ENCODE assay signal across 8 cellular contexts in the genomic region with DNA sequence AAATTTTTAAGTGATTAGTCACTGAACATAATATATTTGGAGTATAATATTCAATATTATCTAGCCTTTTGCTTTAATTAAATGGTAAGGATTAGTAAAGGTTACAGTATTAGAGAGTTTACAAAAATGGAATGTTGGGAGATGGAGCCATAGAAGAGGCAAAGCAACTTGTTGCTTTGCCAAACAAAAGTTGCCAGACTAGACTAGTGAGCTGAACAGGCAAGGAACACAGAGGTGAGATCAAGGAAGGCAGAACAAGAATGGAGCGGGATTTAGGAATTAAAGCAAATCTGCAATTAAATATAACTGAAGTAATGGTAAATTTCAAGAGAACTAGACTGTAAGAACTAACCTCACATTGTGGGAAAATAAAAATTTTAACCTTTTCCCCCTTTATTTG. TPM values are rescaled to one million over a fixed set of nuclear protein-coding genes. Genes with fewer than 3 reads are reported as not detected.
DNase-seq lines count a peak whose midpoint lies in the region; ATAC-seq and TF ChIP-seq lines count a peak whose summit lies in the region.

No MANE protein-coding gene starts in this region.

- BruUV-seq in Caco-2 (replicated peaks; lab: Mats Ljungman, UMichigan): no TSS peak

- H3K27ac Mint-ChIP-seq in Caco-2 (ENCODE audit: unreplicated experiment): no peak overlapping the region
- H3K27ac Mint-ChIP-seq in natural killer cell treated with Interleukin-12 subunit alpha and Interleukin-12 subunit beta and Interleukin-15 and Interleukin-18, amount 100 ng/mL, for 72 hours: peak overlapping the region; percentile 97 to 98

- no peaks in the 10 kb centered on the region for H3K9me3 Mint-ChIP-seq in Caco-2 (ENCODE audit: unreplicated experiment)
- no peaks in the 10 kb centered on the region for H3K9me3 Mint-ChIP-seq in natural killer cell treated with Interleukin-12 subunit alpha and Interleukin-12 subunit beta and Interleukin-15 and Interleukin-18, amount 100 ng/mL, for 72 hours

- peaks cover 21% of the 10 kb centered on the region for H3K4me1 ChIP-seq in Caco-2
- H3K4me1 ChIP-seq in Karpas-422 (ENCODE audit: low read length): peaks cover 47% of the 10 kb centered on the region

- no peaks in the 10 kb centered on the region for H3K9me3 ChIP-seq in Caco-2
- H3K9me3 ChIP-seq in Karpas-422 (ENCODE audit: low read length): no peaks in the 10 kb centered on the region
- no peaks in the 10 kb centered on the region for H3K9me3 ChIP-seq in MG63

- H3K36me3 ChIP-seq in Caco-2 (ENCODE audit: control insufficient read depth, insufficient read depth, low read length) (no peaks in the 10 kb centered on the region), Karpas-422 (ENCODE audit: insufficient read depth, low read length) (peaks cover 32% of the 10 kb centered on the region), MG63 (peaks cover 43% of the 10 kb centered on the region)

- H3K4me3 ChIP-seq in Caco-2 (ENCODE audit: low read depth, low read length) (no peak overlapping the region), Karpas-422 (ENCODE audit: low read length) (no peak overlapping the region), MG63 (no peak overlapping the region)

- CTCF ChIA-PET in Caco-2 (lab: Charles Lee): interaction anchor here (0.7 to 1.2 kb wide), 2 partner anchors 35 to 211 kb away, joined by 3 read pairs; no protein-coding TSS in a partner anchor

- H3K4me3 Mint-ChIP-seq in Caco-2 (ENCODE audit: unreplicated experiment): peak overlapping the region; percentile 7
- peak overlapping the region; percentile 92 for H3K4me3 Mint-ChIP-seq in natural killer cell treated with Interleukin-12 subunit alpha and Interleukin-12 subunit beta and Interleukin-15 and Interleukin-18, amount 100 ng/mL, for 72 hours

- no peak for DNase-seq in Caco-2
- DNase-seq in Karpas-422: no peak
- DNase-seq in T47D (ENCODE audit: low read depth in 1 of 2, low spot score in 1 of 2): peak; percentile 60 to 93
- DNase-seq in natural killer cell treated with Interleukin-12 subunit alpha and Interleukin-12 subunit beta and Interleukin-15 and Interleukin-18, amount 100 ng/mL, for 72 hours (ENCODE audit: low spot score): no peak
- no peak for DNase-seq in MG63
- no peak for DNase-seq in HuH-7 (ENCODE audit: low spot score)

- no peak for TF ChIP-seq CTCF in Caco-2 (IDR thresholded peaks at IDR 0.05; ENCODE audit: insufficient read depth in 1 of 2, low read depth in 1 of 2, low read length in 1 of 2, severe bottlenecking in 1 of 2, unreplicated experiment in 1 of 2)

- ATAC-seq in natural killer cell treated with Interleukin-12 subunit alpha and Interleukin-12 subunit beta and Interleukin-15 and Interleukin-18, amount 100 ng/mL, for 72 hours: no peak
- ATAC-seq in GM19035 (IDR thresholded peaks at IDR 0.05; ENCODE audit: unreplicated experiment) (no peak), GM21447 (IDR thresholded peaks at IDR 0.05; ENCODE audit: unreplicated experiment) (no peak)

- H3K27me3 Mint-ChIP-seq in Caco-2 (ENCODE audit: insufficient read depth, unreplicated experiment): no peaks in the 10 kb centered on the region
- no peaks in the 10 kb centered on the region for H3K27me3 Mint-ChIP-seq in natural killer cell treated with Interleukin-12 subunit alpha and Interleukin-12 subunit beta and Interleukin-15 and Interleukin-18, amount 100 ng/mL, for 72 hours

- peak overlapping the region; percentile 91 for H3K27ac ChIP-seq in Karpas-422 (ENCODE audit: low read length)

- H3K4me2 ChIP-seq in Karpas-422 (ENCODE audit: low read depth, low read length, poor library complexity, severe bottlenecking): peak overlapping the region; percentile 72

- H3K27me3 ChIP-seq in Caco-2 (replicated peaks; ENCODE audit: control insufficient read depth, insufficient read depth, low read length): no peaks in the 10 kb centered on the region
- no peaks in the 10 kb centered on the region for H3K27me3 ChIP-seq in Karpas-422 (ENCODE audit: low read length)
- H3K27me3 ChIP-seq in MG63: no peaks in the 10 kb centered on the region

- H3K36me3 Mint-ChIP-seq in Caco-2 (ENCODE audit: insufficient read depth, unreplicated experiment): peaks cover 52% of the 10 kb centered on the region
- peaks cover 55% of the 10 kb centered on the region for H3K36me3 Mint-ChIP-seq in natural killer cell treated with Interleukin-12 subunit alpha and Interleukin-12 subunit beta and Interleukin-15 and Interleukin-18, amount 100 ng/mL, for 72 hours

- no peak overlapping the region for H3K9ac ChIP-seq in Karpas-422 (ENCODE audit: low read length)

- intact Hi-C loops in Caco-2 (cut with micrococcal nuclease; ENCODE audit: unreplicated experiment): loop anchor here (10.0 kb wide), 1 partner anchor 207 kb away; no protein-coding TSS in a partner anchor

- peaks cover 50% of the 10 kb centered on the region for H3K4me1 Mint-ChIP-seq in Caco-2 (ENCODE audit: low read depth, unreplicated experiment)
- peaks cover 37 to 56% of the 10 kb centered on the region in 2 donors for H3K4me1 Mint-ChIP-seq in natural killer cell treated with Interleukin-12 subunit alpha and Interleukin-12 subunit beta and Interleukin-15 and Interleukin-18, amount 100 ng/mL, for 72 hours (ENCODE audit: low read depth in 2 of 2)

- POLR2A ChIA-PET in Caco-2 (lab: Charles Lee): interaction anchor here (0.6 kb wide), 1 partner anchor 106 kb away, joined by 3 read pairs; no protein-coding TSS in a partner anchor

- in situ Hi-C loops in T47D (cut with HindIII; ENCODE audit: low pct_unique_long_range_greater_than_20kb, low sequenced_read_pairs): no loop called here

- H3K9me2 ChIP-seq in Karpas-422 (replicated peaks; ENCODE audit: insufficient read depth, low read length): no peaks in the 10 kb centered on the region

- peaks cover 54% of the 10 kb centered on the region for H3K79me2 ChIP-seq in Karpas-422 (ENCODE audit: low read length)

- no peak overlapping the region for H2AFZ ChIP-seq in Karpas-422 (ENCODE audit: low read length)

- peaks cover 31% of the 10 kb centered on the region for H4K20me1 ChIP-seq in Karpas-422 (ENCODE audit: insufficient read depth, low read depth, low read length)

RNA-seq across cellular contexts. Expression of a gene that starts 5.1 kb away (rescaled TPM):
- 58.1 and 58.8 TPM in 2 replicates for total RNA-seq in Caco-2 (2022)
- total RNA-seq in Karpas-422 (2014; rRNA removed; shearing (Covaris generic); ENCODE audit: low replicate concordance): 55.0 and 58.9 TPM in 2 replicates
- total RNA-seq in natural killer cell treated with Interleukin-12 subunit alpha and Interleukin-12 subunit beta and Interleukin-15 and Interleukin-18, amount 100 ng/mL, for 72 hours: 100 to 1,000 TPM; 147 to 175 TPM
- 24.1 and 32.6 TPM in 2 replicates for total RNA-seq in MG63 (2014; rRNA removed; shearing (Covaris generic); ENCODE audit: low replicate concordance)

RNA-seq across cellular contexts. Expression of a gene that starts 45.4 kb away (rescaled TPM):
- total RNA-seq in Caco-2 (2022): 57.4 and 62.7 TPM in 2 replicates
- 66.7 and 160 TPM in 2 replicates for total RNA-seq in Karpas-422 (2014; rRNA removed; shearing (Covaris generic); ENCODE audit: low replicate concordance)
- 100 to 1,000 TPM in 1 of 2 donors, 10 to 100 TPM in 1; 95.2 to 120 TPM for total RNA-seq in natural killer cell treated with Interleukin-12 subunit alpha and Interleukin-12 subunit beta and Interleukin-15 and Interleukin-18, amount 100 ng/mL, for 72 hours
- total RNA-seq in MG63 (2014; rRNA removed; shearing (Covaris generic); ENCODE audit: low replicate concordance): 30.0 and 50.6 TPM in 2 replicates

Comparison
In these comparisons a context has a peak if more than half of its experiments do, and no peak if none do; other contexts are left out.
1. DNase-seq: peak in T47D (2 of 2); none in Caco-2 (0 of 2), Karpas-422 (single experiment), natural killer cell treated with Interleukin-12 subunit alpha and Interleukin-12 subunit beta and Interleukin-15 and Interleukin-18, amount 100 ng/mL, for 72 hours (single experiment), MG63 (single experiment) and HuH-7 (single experiment).